Comparison of ENCODE assay signal across 11 cellular contexts in genomic region chr13:27790523-27790922, GRCh38. TPM values are rescaled to one million over a fixed set of nuclear protein-coding genes. Genes with fewer than 3 reads are reported as not detected.
DNase-seq lines count a peak whose midpoint lies in the region; ATAC-seq and TF ChIP-seq lines count a peak whose summit lies in the region.
"Had no signal": no experiment of that assay in that cellular context is flagged by ENCODE, and none has a peak within 500 bp of the region (broad histone marks: within the 10 kb centered on the region; RNA-seq: fewer than 3 reads in every experiment).

No MANE protein-coding gene starts in this region.

- H3K36me3 ChIP-seq in heart left ventricle = no peaks in the 10 kb centered on the region
- no peaks in the 10 kb centered on the region for H3K36me3 ChIP-seq in iPS-18a (ENCODE audit: control insufficient read depth, low read depth, low read length)
- no peaks in the 10 kb centered on the region for H3K36me3 ChIP-seq in thymus (ENCODE audit: control insufficient read depth, insufficient read depth)

- peak overlapping the region; percentile 92 for H3K4me3 Mint-ChIP-seq in T-helper 17 cell

- no peak overlapping the region for H3K27ac ChIP-seq in heart left ventricle
- no peak overlapping the region for H3K27ac ChIP-seq in iPS-18a (ENCODE audit: low read length)
- no peak overlapping the region for H3K27ac ChIP-seq in thymus (ENCODE audit: low read depth)
- H3K27ac ChIP-seq: foreskin keratinocyte had no signal

- no peak for ATAC-seq in heart left ventricle
- ATAC-seq in T-helper 17 cell = no peak
- ATAC-seq in sciatic nerve = no peak
- no peak for ATAC-seq in HG02981 (IDR thresholded peaks at IDR 0.05; ENCODE audit: unreplicated experiment)
- ATAC-seq: activated CD4-positive, CD25-positive, alpha-beta regulatory T cell treated with anti-CD3 and anti-CD28 coated beads, Interleukin-2, amount 50 U/mL, for 24 hours; foreskin keratinocyte had no signal

- no peak overlapping the region for H3K27ac Mint-ChIP-seq in T-helper 17 cell
- H3K27ac Mint-ChIP-seq: type B pancreatic cell had no signal

- H3K27me3 Mint-ChIP-seq in T-helper 17 cell = peaks cover 71% of the 10 kb centered on the region

- no peaks in the 10 kb centered on the region for H3K9me3 ChIP-seq in heart left ventricle
- no peaks in the 10 kb centered on the region for H3K9me3 ChIP-seq in T-helper 17 cell (ENCODE audit: control insufficient read depth, low read length, poor library complexity, severe bottlenecking)
- no peaks in the 10 kb centered on the region for H3K9me3 ChIP-seq in iPS-18a (ENCODE audit: control insufficient read depth, low read depth, low read length)
- peaks cover 3% of the 10 kb centered on the region for H3K9me3 ChIP-seq in thymus (ENCODE audit: control insufficient read depth)

- peaks cover 37% of the 10 kb centered on the region for H3K4me1 Mint-ChIP-seq in T-helper 17 cell

- H3K9ac ChIP-seq in iPS-18a (ENCODE audit: low read length) = no peak overlapping the region

- H3K4me1 ChIP-seq in heart left ventricle = peaks cover 0 to 52% (median 23%) of the 10 kb centered on the region in 12 donors
- H3K4me1 ChIP-seq in iPS-18a (ENCODE audit: control insufficient read depth, low read depth, low read length) = peaks cover 23% of the 10 kb centered on the region
- H3K4me1 ChIP-seq in thymus (ENCODE audit: control insufficient read depth, insufficient read depth, low read length) = peaks cover 6% of the 10 kb centered on the region
- H3K4me1 ChIP-seq: foreskin keratinocyte had no signal

- 0 to 3% (median 2%) methylated on average over 15 to 23 of the region's 23 CpGs for WGBS in heart left ventricle, 4 donors
- 8% methylated on average over 23 of the region's 23 CpGs for WGBS in thymus

- no peak for TF ChIP-seq POLR2A in heart left ventricle (IDR thresholded peaks at IDR 0.05)

- H3K27me3 ChIP-seq in heart left ventricle (peaks cover 64 to 98% (median 84%) of the 10 kb centered on the region in 9 donors), iPS-18a (ENCODE audit: control insufficient read depth, insufficient read depth, low read length) (peaks cover 96% of the 10 kb centered on the region), thymus (ENCODE audit: control insufficient read depth, insufficient read depth) (peaks cover 72% of the 10 kb centered on the region)

- intact Hi-C loops in heart left ventricle (cut with DNase I) = no loop called here
- intact Hi-C loops in cardiac septum (cut with DNase I) = no loop called here
- intact Hi-C loops in sciatic nerve (cut with DNase I) = no loop called here

- H3K4me3 ChIP-seq in heart left ventricle (peak overlapping the region in 7 of 12 donors; percentile 12 to 48 (median 38)), iPS-18a (ENCODE audit: low read length) (peak overlapping the region; percentile 19), thymus (ENCODE audit: low read length) (peak overlapping the region; percentile 55)

- TF ChIP-seq CTCF in heart left ventricle (IDR thresholded peaks at IDR 0.05) = no peak

- H3K36me3 Mint-ChIP-seq in T-helper 17 cell (ENCODE audit: low read depth) = peaks cover 17% of the 10 kb centered on the region
- H3K36me3 Mint-ChIP-seq: type B pancreatic cell had no signal

- DNase-seq in heart left ventricle (no peak), cardiac septum (ENCODE audit: low spot score) (no peak), T-helper 17 cell (no peak), CD1c-positive myeloid dendritic cell (ENCODE audit: extremely low spot score) (no peak), sciatic nerve (ENCODE audit: low spot score) (no peak)
- DNase-seq: foreskin keratinocyte had no signal

RNA-seq across cellular contexts. Expression of gene GSX1, which starts 1.8 kb away (rescaled TPM):
- total RNA-seq in heart left ventricle = not detected
- polyA plus RNA-seq in heart left ventricle = not detected
- total RNA-seq in cardiac septum = not detected
- total RNA-seq in T-helper 17 cell = not detected
- 0.37 TPM for polyA plus RNA-seq in thymus
- total RNA-seq in sciatic nerve = not detected
- total RNA-seq: foreskin keratinocyte had no signal
- polyA plus RNA-seq: foreskin keratinocyte had no signal
